ENCODE assay signal across 6 cellular contexts in genomic region chr16:35302859-35303258, GRCh38.
"Had no signal": no experiment of that assay in that cellular context is flagged by ENCODE, and none has a peak within 500 bp of the region (broad histone marks: within the 10 kb centered on the region; RNA-seq: fewer than 3 reads in every experiment).

No MANE protein-coding gene starts in this region.

- H3K4me3 ChIP-seq: GM23338, K562 had no signal

- DNase-seq: H9, HCEC 1CT, IMR-90, KG1 had no signal

- ATAC-seq: GM23338, K562 had no signal
